Comparison of ENCODE assay signal across 10 cellular contexts in genomic region chr7:90320801-90321494, GRCh38. TPM values are rescaled to one million over a fixed set of nuclear protein-coding genes. Genes with fewer than 3 reads are reported as not detected.
A peak's percentile ranks its signal among the peaks of the same experiment; 100 is the strongest.
DNase-seq lines count a peak whose midpoint lies in the region; ATAC-seq lines count a peak whose summit lies in the region.
"Had no signal": no experiment of that assay in that cellular context is flagged by ENCODE, and none has a peak within 500 bp of the region (broad histone marks: within the 10 kb centered on the region; RNA-seq: fewer than 3 reads in every experiment).

Gene FAM237B (minus strand): TSS chr7:90321304. CDS start chr7:90319748, 1,556 bp downstream.

- H3K4me3 ChIP-seq in adipocyte (ENCODE audit: low read length) = peak within 1 kb of the TSS; percentile 73
- H3K4me3 ChIP-seq in iPS-18a (ENCODE audit: low read length) = peak within 1 kb of the TSS; percentile 61
- H3K4me3 ChIP-seq in skeletal muscle tissue (ENCODE audit: low read length in 3 of 3) = peak within 1 kb of the TSS in 2 of 3 donors; percentile 37 to 60
- H3K4me3 ChIP-seq: BLaER1 treated with 17β-estradiol and CSF1 and Interleukin-3, amounts not matched to agents 10 nM and 100 nM had no signal

- H3K27me3 ChIP-seq in adipocyte (replicated peaks; ENCODE audit: control insufficient read depth, insufficient read depth, low read length) (peaks cover 9% of the 10 kb centered on the region), iPS-18a (ENCODE audit: control insufficient read depth, insufficient read depth, low read length) (peaks cover 55% of the 10 kb centered on the region), skeletal muscle tissue (ENCODE audit: control insufficient read depth in 3 of 3, insufficient read depth in 3 of 3, low read length in 3 of 3) (peaks cover 26 to 40% (median 38%) of the 10 kb centered on the region in 3 donors)
- H3K27me3 ChIP-seq: BLaER1 treated with 17β-estradiol and CSF1 and Interleukin-3, amounts not matched to agents 10 nM and 100 nM had no signal

- H3K9me3 ChIP-seq in adipocyte (ENCODE audit: control insufficient read depth, low read length) (no peaks in the 10 kb centered on the region), iPS-18a (ENCODE audit: control insufficient read depth, low read depth, low read length) (no peaks in the 10 kb centered on the region), skeletal muscle tissue (ENCODE audit: control insufficient read depth in 3 of 3, low read length in 3 of 3) (no peaks in the 10 kb centered on the region)

- H3K4me1 ChIP-seq in adipocyte (ENCODE audit: control insufficient read depth, insufficient read depth, low read length) = no peaks in the 10 kb centered on the region
- H3K4me1 ChIP-seq in iPS-18a (ENCODE audit: control insufficient read depth, low read depth, low read length) = peaks cover 7% of the 10 kb centered on the region
- peaks cover 0 to 8% (median 0%) of the 10 kb centered on the region in 3 donors for H3K4me1 ChIP-seq in skeletal muscle tissue (ENCODE audit: control insufficient read depth in 3 of 3, insufficient read depth in 3 of 3, low read length in 3 of 3)
- H3K4me1 ChIP-seq: BLaER1 treated with 17β-estradiol and CSF1 and Interleukin-3, amounts not matched to agents 10 nM and 100 nM had no signal

- DNase-seq in NCI-H345 (lab: John Stamatoyannopoulos, UW) (peak; percentile 23), NCI-H345 treated with DMSO at 0.1 percent for 48 hours (lab: John Stamatoyannopoulos, UW; ENCODE audit: unreplicated experiment) (no peak), adipocyte (ENCODE audit: low read depth) (peak; percentile 51), NCI-H774 (lab: John Stamatoyannopoulos, UW) (no peak), HUDEP-2 (lab: John Stamatoyannopoulos, UW; ENCODE audit: unreplicated experiment in 76 of 76) (no peak)
- DNase-seq: effector memory CD8-positive, alpha-beta T cell had no signal

- H3K27ac ChIP-seq in iPS-18a (ENCODE audit: low read length) = no peak within 1 kb of the TSS
- no peak within 1 kb of the TSS for H3K27ac ChIP-seq in skeletal muscle tissue (ENCODE audit: low read depth, low read length)
- H3K27ac ChIP-seq: BLaER1 treated with 17β-estradiol and CSF1 and Interleukin-3, amounts not matched to agents 10 nM and 100 nM had no signal

- no peak within 1 kb of the TSS for H3K9ac ChIP-seq in adipocyte (ENCODE audit: low read length)
- H3K9ac ChIP-seq in iPS-18a (ENCODE audit: low read length) = no peak within 1 kb of the TSS
- no peak within 1 kb of the TSS for H3K9ac ChIP-seq in skeletal muscle tissue (ENCODE audit: low read depth in 1 of 3, low read length in 3 of 3)
- H3K9ac ChIP-seq: BLaER1 treated with 17β-estradiol and CSF1 and Interleukin-3, amounts not matched to agents 10 nM and 100 nM had no signal

- no peak for ATAC-seq in HG02588 (IDR thresholded peaks at IDR 0.05; ENCODE audit: unreplicated experiment)
- ATAC-seq: effector memory CD8-positive, alpha-beta T cell had no signal

- no peaks in the 10 kb centered on the region for H3K36me3 ChIP-seq in adipocyte (ENCODE audit: control insufficient read depth, insufficient read depth, low read length, severe bottlenecking)
- H3K36me3 ChIP-seq in iPS-18a (ENCODE audit: control insufficient read depth, low read depth, low read length) = no peaks in the 10 kb centered on the region
- no peaks in the 10 kb centered on the region for H3K36me3 ChIP-seq in skeletal muscle tissue (ENCODE audit: control insufficient read depth in 3 of 3, insufficient read depth in 3 of 3, low read length in 3 of 3)
- H3K36me3 ChIP-seq: BLaER1 treated with 17β-estradiol and CSF1 and Interleukin-3, amounts not matched to agents 10 nM and 100 nM had no signal

RNA-seq across cellular contexts. Expression of gene FAM237B, which starts in this region (rescaled TPM):
- not detected for total RNA-seq in skeletal muscle tissue

Comparison
In these comparisons a context has a peak if more than half of its experiments do, and no peak if none do; other contexts are left out.
1. DNase-seq: peak in NCI-H345 (single experiment) and adipocyte (single experiment); none in NCI-H345 treated with DMSO at 0.1 percent for 48 hours (single experiment), NCI-H774 (single experiment) and HUDEP-2 (0 of 76).
2. Peak in every context shown above with its lines, with median percentiles within 50 percentile points of each other: H3K4me3 ChIP-seq.